In genomic region chr3:49093853-49094767, GRCh38 we compare ENCODE assay signal across 8 cellular contexts.
DNase-seq lines count a peak whose midpoint lies in the region; ATAC-seq lines count a peak whose summit lies in the region.

Gene QRICH1 (minus strand): TSS chr3:49094071. CDS start chr3:49077017, 17,054 bp downstream.

- H3K9ac ChIP-seq in BLaER1 treated with 17β-estradiol and CSF1 and Interleukin-3, amounts not matched to agents 10 nM and 100 nM = peak within 1 kb of the TSS; percentile 92 to 98 (median 98)

- H3K4me3 ChIP-seq in BLaER1 treated with 17β-estradiol and CSF1 and Interleukin-3, amounts not matched to agents 10 nM and 100 nM = peak within 1 kb of the TSS; percentile 77 to 92 (median 85)

- no peaks in the 10 kb centered on the region for H3K9me3 ChIP-seq in BLaER1 treated with 17β-estradiol and CSF1 and Interleukin-3, amounts not matched to agents 10 nM and 100 nM (replicated peaks in 1 of 11)

- H3K36me3 ChIP-seq in BLaER1 treated with 17β-estradiol and CSF1 and Interleukin-3, amounts not matched to agents 10 nM and 100 nM = peaks cover 39 to 68% (median 62%) of the 10 kb centered on the region in 11 experiments

- peak within 1 kb of the TSS; percentile 77 to 96 (median 88) for H3K4me2 ChIP-seq in BLaER1 treated with 17β-estradiol and CSF1 and Interleukin-3, amounts not matched to agents 10 nM and 100 nM

- DNase-seq in GM19240 (ENCODE audit: insufficient read length, low spot score) (peak; percentile 78), NCI-H524 treated with DMSO at 0.1 percent for 48 hours (lab: John Stamatoyannopoulos, UW) (peak; percentile 91)
- DNase-seq in activated CD4-positive, alpha-beta T cell treated with anti-CD3 and anti-CD28 coated beads for 4 hours = peak; percentile 94 to 97
- peak; percentile 94 for DNase-seq in stimulated activated CD4-positive, alpha-beta T cell treated with anti-CD3 and anti-CD28 coated beads, Interleukin-1b, Interleukin-23, amount 100 ng/mL, for 4 hours (ENCODE audit: low read depth in 2 of 2)

- peaks cover 30 to 55% (median 43%) of the 10 kb centered on the region in 11 experiments; a peak in 20 of 22 replicates for H4K20me1 ChIP-seq in BLaER1 treated with 17β-estradiol and CSF1 and Interleukin-3, amounts not matched to agents 10 nM and 100 nM

- H3K4me1 ChIP-seq in BLaER1 treated with 17β-estradiol and CSF1 and Interleukin-3, amounts not matched to agents 10 nM and 100 nM = peaks cover 25 to 42% (median 33%) of the 10 kb centered on the region in 10 experiments

- ATAC-seq in HG03460 (IDR thresholded peaks at IDR 0.05; ENCODE audit: unreplicated experiment) = peak; percentile 76

- peak within 1 kb of the TSS; percentile 89 to 99 (median 96) for H3K27ac ChIP-seq in BLaER1 treated with 17β-estradiol and CSF1 and Interleukin-3, amounts not matched to agents 10 nM and 100 nM
- H3K27ac ChIP-seq in cingulate gyrus (ENCODE audit: low read depth, low read length) (peak within 1 kb of the TSS; percentile 95), layer of hippocampus (ENCODE audit: low read depth, low read length) (peak within 1 kb of the TSS; percentile 99)

- no peaks in the 10 kb centered on the region for H3K27me3 ChIP-seq in BLaER1 treated with 17β-estradiol and CSF1 and Interleukin-3, amounts not matched to agents 10 nM and 100 nM
- H3K27me3 ChIP-seq in layer of hippocampus (ENCODE audit: control insufficient read depth, insufficient read depth, low read length) = no peaks in the 10 kb centered on the region

Comparison
In these comparisons a context has a peak if more than half of its experiments do, and no peak if none do; other contexts are left out.
1. Peak in every context shown above with its lines: DNase-seq, ATAC-seq, H3K4me3 ChIP-seq and H3K27ac ChIP-seq.